ENCODE assay signal across 12 cellular contexts in the genomic region with DNA sequence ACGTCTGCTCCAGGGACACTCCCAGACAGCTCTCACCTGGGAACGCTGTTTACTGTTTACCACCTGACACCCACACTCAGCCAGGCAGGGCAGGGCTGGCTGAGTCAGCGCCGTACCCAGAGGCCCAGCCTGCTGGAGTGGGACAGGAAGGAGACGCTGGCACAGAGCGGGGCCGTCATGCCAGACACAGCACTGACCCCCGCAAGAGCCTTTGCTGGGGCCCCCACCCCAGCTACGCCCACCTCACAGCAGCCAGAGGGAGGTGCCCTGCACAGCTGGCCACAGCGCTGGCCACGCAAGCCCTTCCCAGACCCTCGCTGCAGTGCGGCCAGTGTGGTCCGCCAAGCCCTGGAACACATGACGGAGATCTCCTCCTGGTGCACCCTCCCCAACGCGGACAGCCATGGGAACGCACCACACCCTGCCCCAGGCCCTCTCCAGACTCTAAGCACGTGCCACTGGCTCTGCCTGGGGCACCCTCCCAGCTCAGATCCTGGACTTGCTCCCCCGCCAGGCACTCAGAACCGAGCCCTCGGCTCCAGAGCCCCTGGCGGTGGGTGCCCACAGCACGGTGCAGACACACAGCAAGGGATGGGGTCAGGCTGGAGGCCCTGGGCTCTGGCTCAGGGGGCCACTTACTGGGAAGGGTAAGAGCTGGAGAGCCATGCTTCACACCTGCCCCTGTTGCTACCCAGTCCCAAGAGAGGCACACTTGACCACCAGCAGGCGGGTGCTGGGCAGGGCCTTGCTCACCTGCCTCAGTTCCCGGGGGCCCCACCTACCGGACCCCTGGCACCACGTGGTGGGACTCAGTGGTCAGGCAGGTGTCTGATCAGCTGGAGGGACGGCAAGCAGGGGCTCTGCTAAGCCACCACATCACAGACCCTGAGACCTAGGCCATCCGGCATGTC. TPM values are rescaled to one million over a fixed set of nuclear protein-coding genes. Genes with fewer than 3 reads are reported as not detected.
DNase-seq lines count a peak whose midpoint lies in the region; ATAC-seq, FAIRE-seq and TF ChIP-seq lines count a peak whose summit lies in the region.
"Had no signal": no experiment of that assay in that cellular context is flagged by ENCODE, and none has a peak within 500 bp of the region (broad histone marks: within the 10 kb centered on the region; RNA-seq: fewer than 3 reads in every experiment).

No MANE protein-coding gene starts in this region.

- no peaks in the 10 kb centered on the region for H3K27me3 ChIP-seq in foreskin keratinocyte

- ATAC-seq in foreskin keratinocyte, result peak; percentile 65
- ATAC-seq in activated T-cell treated with anti-CD3 and anti-CD28 coated beads, Interleukin-2, amount 50 U/mL, for 72 hours (replicated peaks in 1 of 2), result no peak
- ATAC-seq in GM19324 (IDR thresholded peaks at IDR 0.05; ENCODE audit: low FRiP score, unreplicated experiment), result no peak

- DNase-seq in RCC 7860 (ENCODE audit: low spot score) (peak; percentile 58), foreskin keratinocyte (peak; percentile 91 to 96), retinal pigment epithelial cell (ENCODE audit: low read depth) (peak; percentile 88), CD1c-positive myeloid dendritic cell (ENCODE audit: extremely low spot score) (no peak), hypothalamus (lab: John Stamatoyannopoulos, UW) (no peak)
- DNase-seq in activated T-cell treated with anti-CD3 and anti-CD28 coated beads, Interleukin-2, amount 50 U/mL, for 72 hours, result no peak
- DNase-seq: naive B cell had no signal

- H3K27ac ChIP-seq in foreskin keratinocyte, result peak overlapping the region; percentile 97
- H3K27ac ChIP-seq: KMS-11 had no signal

- H3K9me3 Mint-ChIP-seq in activated T-cell treated with anti-CD3 and anti-CD28 coated beads, Interleukin-2, amount 50 U/mL, for 72 hours, result no peaks in the 10 kb centered on the region
- H3K9me3 Mint-ChIP-seq: naive B cell, type B pancreatic cell had no signal

- H3K4me1 Mint-ChIP-seq in activated T-cell treated with anti-CD3 and anti-CD28 coated beads, Interleukin-2, amount 50 U/mL, for 72 hours (ENCODE audit: low read depth), result peaks cover 8% of the 10 kb centered on the region

- H3K36me3 Mint-ChIP-seq in activated T-cell treated with anti-CD3 and anti-CD28 coated beads, Interleukin-2, amount 50 U/mL, for 72 hours (ENCODE audit: insufficient read depth in 2 of 2), result no peaks in the 10 kb centered on the region
- H3K36me3 Mint-ChIP-seq: naive B cell, type B pancreatic cell had no signal

- peaks cover 19% of the 10 kb centered on the region for H3K27me3 Mint-ChIP-seq in activated T-cell treated with anti-CD3 and anti-CD28 coated beads, Interleukin-2, amount 50 U/mL, for 72 hours (ENCODE audit: low read depth)

- TF ChIP-seq CTCF in foreskin keratinocyte (conservative IDR thresholded peaks at IDR 0.05) (peak; percentile 32), retinal pigment epithelial cell (conservative IDR thresholded peaks at IDR 0.05; ENCODE audit: low read depth, low read length) (peak; percentile 30)

- no peak overlapping the region for H3K4me3 Mint-ChIP-seq in activated T-cell treated with anti-CD3 and anti-CD28 coated beads, Interleukin-2, amount 50 U/mL, for 72 hours
- H3K4me3 Mint-ChIP-seq: naive B cell, type B pancreatic cell had no signal

- peaks cover 13% of the 10 kb centered on the region for H3K4me1 ChIP-seq in foreskin keratinocyte

- peak; percentile 15 for FAIRE-seq in G401.6 (lab: Jason Lieb, UNC)
- no peak for FAIRE-seq in RCC 7860 (lab: Jason Lieb, UNC)
- FAIRE-seq: GM18507 had no signal

- H3K4me3 ChIP-seq in retinal pigment epithelial cell (ENCODE audit: low read length), result no peak overlapping the region

- no peak overlapping the region for H3K27ac Mint-ChIP-seq in activated T-cell treated with anti-CD3 and anti-CD28 coated beads, Interleukin-2, amount 50 U/mL, for 72 hours
- H3K27ac Mint-ChIP-seq: type B pancreatic cell had no signal

RNA-seq across cellular contexts. Expression of a gene that starts 5.6 kb away (rescaled TPM):
- 183 and 225 TPM in 2 replicates for total RNA-seq in foreskin keratinocyte
- 73.0 and 79.4 TPM in 2 replicates for polyA plus RNA-seq in foreskin keratinocyte
- under 1 TPM in 1 of 2 donors, not detected in 1; 0.05 TPM for total RNA-seq in activated T-cell treated with anti-CD3 and anti-CD28 coated beads, Interleukin-2, amount 50 U/mL, for 72 hours

RNA-seq across cellular contexts. Expression of a gene that starts 13.0 kb away (rescaled TPM):
- 7.4 and 8.3 TPM in 2 replicates for total RNA-seq in foreskin keratinocyte
- 6.1 and 6.8 TPM in 2 replicates for polyA plus RNA-seq in foreskin keratinocyte
- total RNA-seq in activated T-cell treated with anti-CD3 and anti-CD28 coated beads, Interleukin-2, amount 50 U/mL, for 72 hours, result under 1 TPM; 0.79 to 0.93 TPM

RNA-seq across cellular contexts. Expression of a gene that starts 47.9 kb away (rescaled TPM):
- total RNA-seq in foreskin keratinocyte, result not detected in 2 replicates
- polyA plus RNA-seq in foreskin keratinocyte, result 0.02 and 0.03 TPM in 2 replicates
- total RNA-seq in activated T-cell treated with anti-CD3 and anti-CD28 coated beads, Interleukin-2, amount 50 U/mL, for 72 hours, result under 1 TPM in 1 of 2 donors, not detected in 1; 0.30 TPM

RNA-seq across cellular contexts. Expression of a gene that starts 48.3 kb away (rescaled TPM):
- 74.1 and 81.5 TPM in 2 replicates for total RNA-seq in foreskin keratinocyte
- 70.3 TPM in 2 replicates for polyA plus RNA-seq in foreskin keratinocyte
- total RNA-seq in activated T-cell treated with anti-CD3 and anti-CD28 coated beads, Interleukin-2, amount 50 U/mL, for 72 hours, result 10 to 100 TPM; 56.8 to 57.5 TPM

Comparison
In these comparisons a context has a peak if more than half of its experiments do, and no peak if none do; other contexts are left out.
1. DNase-seq: peak in RCC 7860 (single experiment), foreskin keratinocyte (2 of 2) and retinal pigment epithelial cell (single experiment); none in CD1c-positive myeloid dendritic cell (single experiment), activated T-cell treated with anti-CD3 and anti-CD28 coated beads, Interleukin-2, amount 50 U/mL, for 72 hours (0 of 2) and hypothalamus (0 of 51).
2. RNA of a gene that starts 5.6 kb away (total RNA-seq): 183 to 225 TPM in foreskin keratinocyte; 0.05 TPM in activated T-cell treated with anti-CD3 and anti-CD28 coated beads, Interleukin-2, amount 50 U/mL, for 72 hours; every median in the first group is over 100 times any median in the second.